In the genomic region with DNA sequence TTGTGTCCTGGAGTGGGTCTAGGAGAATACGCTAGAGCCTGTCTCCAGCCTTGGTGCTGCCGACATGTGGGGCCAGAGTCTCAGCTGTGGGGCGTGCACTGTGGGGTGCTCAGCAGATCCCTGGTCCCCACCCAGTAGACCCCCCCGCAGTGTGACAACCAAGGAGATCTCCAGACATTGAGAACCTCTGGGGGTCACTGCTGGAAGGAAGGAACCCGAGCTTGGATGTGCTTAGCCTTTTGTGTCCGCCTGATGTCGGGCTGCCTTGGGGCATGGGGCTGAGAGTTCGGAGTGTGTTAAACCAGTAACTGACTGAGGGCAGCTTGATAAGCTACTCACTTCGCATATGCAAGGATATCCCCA, we compare ENCODE assay signal across 23 cellular contexts.
DNase-seq lines count a peak whose midpoint lies in the region; ATAC-seq and TF ChIP-seq lines count a peak whose summit lies in the region.
"Had no signal": no experiment of that assay in that cellular context is flagged by ENCODE, and none has a peak within 500 bp of the region (broad histone marks: within the 10 kb centered on the region; RNA-seq: fewer than 3 reads in every experiment).

No MANE protein-coding gene starts in this region.

- H4K91ac ChIP-seq in H9 (ENCODE audit: insufficient read length, low read depth, low read length) = no peak overlapping the region
- H4K91ac ChIP-seq in neuronal stem cell (ENCODE audit: low read depth, low read length, poor library complexity) = no peak overlapping the region

- H3K9ac ChIP-seq in H9 (ENCODE audit: extremely low read depth, insufficient read length, low read length) (no peak overlapping the region), neuronal stem cell (ENCODE audit: low read depth, low read length, poor library complexity) (no peak overlapping the region)
- H3K9ac ChIP-seq: BLaER1 had no signal

- H2BK12ac ChIP-seq in H9 (ENCODE audit: insufficient read length, low read depth, low read length) (no peak overlapping the region), neuronal stem cell (ENCODE audit: low read length) (no peak overlapping the region)

- H3K27me3 Mint-ChIP-seq in H9 (ENCODE audit: low read depth) (peaks cover 62% of the 10 kb centered on the region), chondrocyte (ENCODE audit: low read depth) (peaks cover 2% of the 10 kb centered on the region)
- H3K27me3 Mint-ChIP-seq: CD4-positive, CD25-positive, alpha-beta regulatory T cell had no signal

- H3K4me1 ChIP-seq in H9 (ENCODE audit: insufficient read depth, low read length) = no peaks in the 10 kb centered on the region
- peaks cover 10 to 13% of the 10 kb centered on the region in 2 donors for H3K4me1 ChIP-seq in neuronal stem cell (ENCODE audit: control insufficient read depth in 2 of 2, insufficient read depth in 1 of 2, low read depth in 1 of 2, low read length in 2 of 2)
- H3K4me1 ChIP-seq: BE2C had no signal

- no peaks in the 10 kb centered on the region for H3K36me3 ChIP-seq in neuronal stem cell (replicated peaks in 1 of 2; ENCODE audit: control insufficient read depth in 2 of 2, insufficient read depth in 2 of 2, low read length in 2 of 2)
- H3K36me3 ChIP-seq: BE2C, BLaER1 had no signal

- H3K27me3 ChIP-seq in H9 (ENCODE audit: insufficient read depth, low read length) = no peaks in the 10 kb centered on the region; the same call in 1 of the 2 replicates
- no peaks in the 10 kb centered on the region for H3K27me3 ChIP-seq in neuronal stem cell (ENCODE audit: control insufficient read depth in 3 of 3, insufficient read depth in 3 of 3, low read depth in 1 of 3, low read length in 3 of 3)
- H3K27me3 ChIP-seq: BLaER1 had no signal

- DNase-seq in H9 (no peak), chondrocyte (ENCODE audit: low spot score) (peak; percentile 63), neuronal stem cell (ENCODE audit: low spot score) (no peak)
- DNase-seq: 8988T; ACHN; BE2C; C1 segment of cervical spinal cord; CD4-positive, alpha-beta memory T cell; CD4-positive, CD25-positive, alpha-beta regulatory T cell; COR-L47; DMS 273 treated with DMSO at 0.1 percent for 48 hours; DMS153; DMS53; DMS79; DND-41; EL; GDM1 had no signal

- no peak overlapping the region for H2AFZ ChIP-seq in H9 (ENCODE audit: low read length)
- H2AFZ ChIP-seq in neuronal stem cell (ENCODE audit: low read length) = no peak overlapping the region

- no peaks in the 10 kb centered on the region; a peak in 1 of 7 replicates for H3K36me3 Mint-ChIP-seq in H9 (ENCODE audit: insufficient read depth in 1 of 3, low read depth in 3 of 3)
- no peaks in the 10 kb centered on the region for H3K36me3 Mint-ChIP-seq in chondrocyte (ENCODE audit: low read depth)
- H3K36me3 Mint-ChIP-seq: CD14-positive monocyte; CD4-positive, alpha-beta memory T cell; CD4-positive, CD25-positive, alpha-beta regulatory T cell; CD8-positive, alpha-beta memory T cell had no signal

- H3K27ac ChIP-seq in H9 (ENCODE audit: insufficient read length, low read depth, low read length) = no peak overlapping the region
- H3K27ac ChIP-seq in neuronal stem cell (replicated peaks; ENCODE audit: low read length) = no peak overlapping the region
- H3K27ac ChIP-seq: BLaER1 had no signal

- H3K23me2 ChIP-seq in H9 (ENCODE audit: insufficient read length, low read depth, low read length, poor library complexity, severe bottlenecking) = no peaks in the 10 kb centered on the region

- H3T11ph ChIP-seq in H9 (ENCODE audit: low read length) = no peak overlapping the region

- no peak overlapping the region for H2BK20ac ChIP-seq in H9 (ENCODE audit: low read depth, low read length, poor library complexity, severe bottlenecking)

- no peaks in the 10 kb centered on the region for H3K79me1 ChIP-seq in H9 (ENCODE audit: insufficient read depth, low read depth, low read length, poor library complexity, severe bottlenecking)
- H3K79me1 ChIP-seq in neuronal stem cell (ENCODE audit: low read depth, low read length) = no peaks in the 10 kb centered on the region

- H3K27ac Mint-ChIP-seq in H9 = no peak overlapping the region
- no peak overlapping the region for H3K27ac Mint-ChIP-seq in chondrocyte (ENCODE audit: unreplicated experiment)
- H3K27ac Mint-ChIP-seq: CD4-positive, alpha-beta memory T cell; CD4-positive, CD25-positive, alpha-beta regulatory T cell; CD8-positive, alpha-beta memory T cell had no signal

- H3K4me1 Mint-ChIP-seq in H9 (no peaks in the 10 kb centered on the region), chondrocyte (ENCODE audit: low read depth) (peaks cover 3% of the 10 kb centered on the region)
- H3K4me1 Mint-ChIP-seq: CD14-positive monocyte; CD4-positive, alpha-beta memory T cell; CD4-positive, CD25-positive, alpha-beta regulatory T cell; CD8-positive, alpha-beta memory T cell had no signal

- H3K18ac ChIP-seq in H9 (ENCODE audit: insufficient read length, low read depth, low read length) = no peak overlapping the region
- H3K18ac ChIP-seq in neuronal stem cell (ENCODE audit: low read length) = peak overlapping the region; percentile 77

- H2AK5ac ChIP-seq in H9 (ENCODE audit: insufficient read length, low read length) = no peak overlapping the region
- no peak overlapping the region for H2AK5ac ChIP-seq in neuronal stem cell (ENCODE audit: low read depth, low read length)

- ATAC-seq in GM21381 (IDR thresholded peaks at IDR 0.05; ENCODE audit: unreplicated experiment) (no peak), HG02588 (IDR thresholded peaks at IDR 0.05; ENCODE audit: unreplicated experiment) (no peak)
- ATAC-seq: GM12878 had no signal

- no peaks in the 10 kb centered on the region for H4K20me1 ChIP-seq in H9 (ENCODE audit: control insufficient read depth, insufficient read depth, insufficient read length)
- H4K20me1 ChIP-seq: BLaER1 had no signal

- H3K9me3 Mint-ChIP-seq in H9 (peaks cover 0 to 2% of the 10 kb centered on the region in 2 experiments; a peak in 1 of 5 replicates), chondrocyte (ENCODE audit: low read depth) (no peaks in the 10 kb centered on the region)
- H3K9me3 Mint-ChIP-seq: CD4-positive, alpha-beta memory T cell; CD4-positive, CD25-positive, alpha-beta regulatory T cell; CD8-positive, alpha-beta memory T cell had no signal

- no peak overlapping the region for H3K23ac ChIP-seq in H9 (ENCODE audit: insufficient read length, low read depth, low read length)
- H3K23ac ChIP-seq in neuronal stem cell (ENCODE audit: low read depth, low read length, poor library complexity) = no peak overlapping the region

- TF ChIP-seq CTCF in H9 (conservative IDR thresholded peaks at IDR 0.05) (no peak), chondrocyte (IDR thresholded peaks at IDR 0.05) (no peak)

- no peaks in the 10 kb centered on the region for H3K79me2 ChIP-seq in H9 (ENCODE audit: insufficient read depth, low read length)

- no peak overlapping the region for H3K4me2 ChIP-seq in H9 (ENCODE audit: insufficient read depth, insufficient read length, low read length)
- H3K4me2 ChIP-seq in neuronal stem cell (ENCODE audit: insufficient read depth, low read length, poor library complexity, severe bottlenecking) = no peak overlapping the region

- H2BK120ac ChIP-seq in H9 (ENCODE audit: low read depth, low read length, poor library complexity, severe bottlenecking) (no peak overlapping the region), neuronal stem cell (ENCODE audit: low read depth, low read length) (peak overlapping the region; percentile 19)

- no CpG with 5 or more reads among the region's 9 CpGs for WGBS in H9 (ENCODE audit: extremely low coverage, insufficient read length, low lambda C conversion rate)
- no CpG with 5 or more reads among the region's 9 CpGs for WGBS in neuronal stem cell (ENCODE audit: extremely low coverage in 2 of 2, insufficient read length in 2 of 2, insufficient replicate concordance in 1 of 2), 2 donors

- H3K4ac ChIP-seq in H9 (ENCODE audit: low read depth, low read length) (no peak overlapping the region), neuronal stem cell (ENCODE audit: low read length) (no peak overlapping the region)

- no peak overlapping the region for H3K4me3 Mint-ChIP-seq in H9
- no peak overlapping the region for H3K4me3 Mint-ChIP-seq in chondrocyte (ENCODE audit: unreplicated experiment)
- H3K4me3 Mint-ChIP-seq: CD14-positive monocyte; CD4-positive, alpha-beta memory T cell; CD4-positive, CD25-positive, alpha-beta regulatory T cell; CD8-positive, alpha-beta memory T cell had no signal

- H3K14ac ChIP-seq in H9 (ENCODE audit: insufficient read depth, low read length) (peak overlapping the region; percentile 40; the same call in 1 of the 2 replicates), neuronal stem cell (ENCODE audit: low read length) (peak overlapping the region; percentile 49)

- H3K9me3 ChIP-seq in H9 (ENCODE audit: control insufficient read depth, low read depth, low read length) (no peaks in the 10 kb centered on the region), neuronal stem cell (replicated peaks in 1 of 2; ENCODE audit: control insufficient read depth in 2 of 2, insufficient read depth in 1 of 2, low read depth in 1 of 2, low read length in 2 of 2) (no peaks in the 10 kb centered on the region)
- H3K9me3 ChIP-seq: BE2C, BLaER1 had no signal

- H2BK15ac ChIP-seq in H9 (ENCODE audit: low read depth, low read length) (no peak overlapping the region), neuronal stem cell (ENCODE audit: low read length) (no peak overlapping the region)

- no peak overlapping the region for H3K4me3 ChIP-seq in neuronal stem cell (ENCODE audit: low read length in 2 of 2)
- H3K4me3 ChIP-seq: BLaER1, GM12878 had no signal

- H4K8ac ChIP-seq in H9 (replicated peaks; ENCODE audit: insufficient read length, low read depth, low read length) (no peak overlapping the region), neuronal stem cell (ENCODE audit: low read depth, low read length) (peak overlapping the region; percentile 68)

- no peak overlapping the region for H3K56ac ChIP-seq in H9 (ENCODE audit: insufficient read length, low read depth, low read length)

- no peak overlapping the region for H4K5ac ChIP-seq in H9 (ENCODE audit: insufficient read length, low read depth, low read length)

- H2BK5ac ChIP-seq in H9 (ENCODE audit: insufficient read length, low read length) (no peak overlapping the region), neuronal stem cell (ENCODE audit: low read length) (no peak overlapping the region)
